In genomic region chr10:31318382-31318853, GRCh38 we compare ENCODE assay signal across 8 cellular contexts. TPM values are rescaled to one million over a fixed set of nuclear protein-coding genes. Genes with fewer than 3 reads are reported as not detected.
DNase-seq lines count a peak whose midpoint lies in the region; ATAC-seq and TF ChIP-seq lines count a peak whose summit lies in the region.

No MANE protein-coding gene starts in this region.

- under 1% methylated on average over 32 of the region's 32 CpGs for WGBS in thymus

- H3K4me1 ChIP-seq in NT2/D1 (ENCODE audit: insufficient read depth, insufficient read length) (no peaks in the 10 kb centered on the region), thymus (ENCODE audit: control insufficient read depth, insufficient read depth, low read length) (peaks cover 15% of the 10 kb centered on the region)

- H3K27me3 ChIP-seq in NT2/D1 (ENCODE audit: insufficient read depth, insufficient read length) (peaks cover 19% of the 10 kb centered on the region), thymus (ENCODE audit: control insufficient read depth, insufficient read depth) (no peaks in the 10 kb centered on the region)

- H3K9me3 Mint-ChIP-seq in activated T-cell treated with anti-CD3 and anti-CD28 coated beads, Interleukin-2, amount 50 U/mL, for 72 hours = no peaks in the 10 kb centered on the region
- no peaks in the 10 kb centered on the region for H3K9me3 Mint-ChIP-seq in nephron progenitor cell

- H3K4me1 Mint-ChIP-seq in activated T-cell treated with anti-CD3 and anti-CD28 coated beads, Interleukin-2, amount 50 U/mL, for 72 hours (ENCODE audit: low read depth) = peaks cover 55% of the 10 kb centered on the region
- peaks cover 46% of the 10 kb centered on the region for H3K4me1 Mint-ChIP-seq in nephron progenitor cell

- peak overlapping the region; percentile 81 for H3K9ac ChIP-seq in NT2/D1 (ENCODE audit: insufficient read length, low read depth)

- TF ChIP-seq CTCF in fibroblast of mammary gland (conservative IDR thresholded peaks at IDR 0.05; ENCODE audit: control insufficient read depth, insufficient read depth, low read depth, low read length) = no peak
- TF ChIP-seq CTCF in nephron progenitor cell (IDR thresholded peaks at IDR 0.05) = no peak

- peak overlapping the region; percentile 92 to 99 for H3K4me3 Mint-ChIP-seq in activated T-cell treated with anti-CD3 and anti-CD28 coated beads, Interleukin-2, amount 50 U/mL, for 72 hours
- peak overlapping the region; percentile 99 for H3K4me3 Mint-ChIP-seq in nephron progenitor cell

- peak overlapping the region; percentile 84 for H3K4me3 ChIP-seq in NT2/D1 (ENCODE audit: insufficient read length, low read depth)
- H3K4me3 ChIP-seq in fibroblast of mammary gland (ENCODE audit: control insufficient read depth, low read depth, low read length) = peak overlapping the region; percentile 87
- H3K4me3 ChIP-seq in thymus (ENCODE audit: low read length) = peak overlapping the region; percentile 92

- H3K36me3 ChIP-seq in NT2/D1 (ENCODE audit: insufficient read depth, insufficient read length, low read length) (no peaks in the 10 kb centered on the region), thymus (ENCODE audit: control insufficient read depth, insufficient read depth) (no peaks in the 10 kb centered on the region)

- H3K27me3 Mint-ChIP-seq in activated T-cell treated with anti-CD3 and anti-CD28 coated beads, Interleukin-2, amount 50 U/mL, for 72 hours (ENCODE audit: low read depth) = no peaks in the 10 kb centered on the region
- H3K27me3 Mint-ChIP-seq in nephron progenitor cell (ENCODE audit: low read depth, poor library complexity) = peaks cover 33% of the 10 kb centered on the region

- TF ChIP-seq POLR2A in GM18526 (IDR thresholded peaks at IDR 0.05; ENCODE audit: extremely low read depth, insufficient read length) = peak; percentile 49

- H3K9me3 ChIP-seq in NT2/D1 (ENCODE audit: insufficient read depth, low read length) (no peaks in the 10 kb centered on the region), thymus (ENCODE audit: control insufficient read depth) (no peaks in the 10 kb centered on the region)

- H3K27ac Mint-ChIP-seq in activated T-cell treated with anti-CD3 and anti-CD28 coated beads, Interleukin-2, amount 50 U/mL, for 72 hours = peak overlapping the region; percentile 91
- H3K27ac Mint-ChIP-seq in nephron progenitor cell = peak overlapping the region; percentile 45

- peak; percentile 54 for DNase-seq in AG08395 (ENCODE audit: low spot score)
- no peak for DNase-seq in NT2/D1 (ENCODE audit: low read depth, low spot score)
- peak in 1 of 2 donors; percentile 62 for DNase-seq in activated T-cell treated with anti-CD3 and anti-CD28 coated beads, Interleukin-2, amount 50 U/mL, for 72 hours
- DNase-seq in fibroblast of mammary gland (ENCODE audit: low read depth) = peak; percentile 85
- no peak for DNase-seq in nephron progenitor cell

- ATAC-seq in HG03039 (IDR thresholded peaks at IDR 0.05; ENCODE audit: unreplicated experiment) = peak; percentile 51
- peak; percentile 74 to 77 for ATAC-seq in activated T-cell treated with anti-CD3 and anti-CD28 coated beads, Interleukin-2, amount 50 U/mL, for 72 hours (replicated peaks in 1 of 2)

- peaks cover 3 to 4% of the 10 kb centered on the region in 2 donors for H3K36me3 Mint-ChIP-seq in activated T-cell treated with anti-CD3 and anti-CD28 coated beads, Interleukin-2, amount 50 U/mL, for 72 hours (ENCODE audit: insufficient read depth in 2 of 2)
- H3K36me3 Mint-ChIP-seq in nephron progenitor cell (ENCODE audit: low read depth) = no peaks in the 10 kb centered on the region

- H3K27ac ChIP-seq in thymus (ENCODE audit: low read depth) = peak overlapping the region; percentile 97

RNA-seq across cellular contexts. Expression of gene ZEB1, which starts 0.6 kb away (rescaled TPM):
- 10 to 100 TPM; 45.4 to 52.5 TPM for total RNA-seq in activated T-cell treated with anti-CD3 and anti-CD28 coated beads, Interleukin-2, amount 50 U/mL, for 72 hours
- polyA plus RNA-seq in thymus = 17.8 TPM

Comparison
In these comparisons a context has a peak if more than half of its experiments do, and no peak if none do; other contexts are left out.
1. DNase-seq: peak in AG08395 (single experiment) and fibroblast of mammary gland (single experiment); none in NT2/D1 (single experiment) and nephron progenitor cell (single experiment).
2. Peak in every context shown above with its lines, with median percentiles within 50 percentile points of each other: H3K4me3 ChIP-seq.